In the genomic region with DNA sequence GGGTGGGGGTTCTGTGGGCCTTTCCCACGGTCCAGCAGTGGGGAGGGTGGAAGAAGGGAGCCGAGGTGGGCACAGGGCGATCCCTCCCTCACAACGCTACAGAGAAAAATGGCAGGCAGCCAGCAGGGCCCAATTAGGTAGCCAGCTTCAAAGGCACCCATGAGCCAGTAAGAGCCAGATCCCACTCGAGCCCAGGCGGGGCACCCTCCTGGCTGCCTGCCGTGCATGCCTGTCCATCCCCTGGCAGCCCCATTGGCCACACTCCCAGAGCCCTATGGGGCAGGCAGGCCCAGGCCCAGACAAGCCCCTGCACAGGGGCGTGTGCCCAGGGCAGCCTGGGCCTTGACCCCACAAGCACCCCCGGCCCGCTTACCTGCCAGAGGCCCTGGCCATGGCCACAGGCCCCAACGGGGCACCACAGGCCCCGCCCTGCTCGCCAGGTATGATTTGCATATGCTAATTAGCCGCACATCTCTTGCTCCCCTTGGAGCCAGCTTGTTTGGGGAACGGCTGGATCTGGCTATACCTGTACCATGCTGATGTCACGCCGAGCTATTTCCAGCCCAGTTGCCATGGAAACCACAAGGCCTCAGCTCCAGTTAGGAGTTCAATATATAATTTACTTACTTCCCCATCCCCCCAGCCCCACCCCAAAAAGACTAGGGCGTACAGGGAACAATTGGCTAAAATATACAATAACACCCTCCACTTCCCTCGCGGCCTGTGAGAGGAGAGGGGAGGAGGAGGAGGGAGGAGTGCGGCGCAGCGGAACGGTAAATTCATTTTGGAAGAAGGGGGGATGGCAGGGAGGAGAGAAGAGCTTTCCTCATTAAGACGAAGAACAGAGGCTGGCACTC, we compare ENCODE assay signal across 8 cellular contexts. TPM values are rescaled to one million over a fixed set of nuclear protein-coding genes. Genes with fewer than 3 reads are reported as not detected.
DNase-seq lines count a peak whose midpoint lies in the region; ATAC-seq, FAIRE-seq and TF ChIP-seq lines count a peak whose summit lies in the region.

No MANE protein-coding gene starts in this region.

- no peaks in the 10 kb centered on the region for H3K36me3 ChIP-seq in right lobe of liver

- H3K27me3 ChIP-seq in right lobe of liver = no peaks in the 10 kb centered on the region

- peaks cover 0 to 14% (median 6%) of the 10 kb centered on the region in 4 donors for H3K4me1 ChIP-seq in right lobe of liver

- DNase-seq in GM12891 (ENCODE audit: insufficient read length, low spot score) (no peak), NCI-H2171 (lab: John Stamatoyannopoulos, UW) (peak; percentile 50), occipital lobe (lab: John Stamatoyannopoulos, UW) (peak; percentile 85), right lobe of liver (no peak), UCSD-AML1 (lab: John Stamatoyannopoulos, UW; ENCODE audit: unreplicated experiment) (no peak), NK-92 (lab: John Stamatoyannopoulos, UW; ENCODE audit: unreplicated experiment) (no peak), MV-4-11 (lab: John Stamatoyannopoulos, UW) (no peak)

- no peak for FAIRE-seq in GM12891 (lab: Jason Lieb, UNC)

- intact Hi-C loops in right lobe of liver (cut with DNase I) = no loop called here

- ATAC-seq in right lobe of liver = no peak

- TF ChIP-seq CTCF in right lobe of liver (IDR thresholded peaks at IDR 0.05) = no peak

- TF ChIP-seq POLR2A in GM12891 (IDR thresholded peaks at IDR 0.05; ENCODE audit: low read depth, low read length) (no peak), right lobe of liver (IDR thresholded peaks at IDR 0.05) (no peak)

- H3K27ac ChIP-seq in cingulate gyrus (ENCODE audit: low read depth, low read length) = peak overlapping the region; percentile 69
- no peak overlapping the region for H3K27ac ChIP-seq in right lobe of liver

- no peak overlapping the region for H3K4me3 ChIP-seq in right lobe of liver

- no peaks in the 10 kb centered on the region for H3K9me3 ChIP-seq in right lobe of liver

- WGBS in right lobe of liver (ENCODE audit: insufficient coverage, low coverage, low lambda C conversion rate, missing lambda C conversion rate) = 84% methylated on average over 13 of the region's 25 CpGs

TF ChIP-seq in GM12891, 5 proteins besides CTCF, POLR2A, EP300 and RAD21:
- TF ChIP-seq TAF1 (IDR thresholded peaks at IDR 0.05; ENCODE audit: low read depth, low read length) (no peak), POU2F2 (IDR thresholded peaks at IDR 0.05; ENCODE audit: low read depth, low read length) (peak; percentile 56; the same call in 1 of the 2 replicates), POLR2AphosphoS5 (IDR thresholded peaks at IDR 0.05; ENCODE audit: low read depth, low read length) (no peak), PAX5 (IDR thresholded peaks at IDR 0.05; ENCODE audit: insufficient read depth, low read length, severe bottlenecking) (no peak), SPI1 (IDR thresholded peaks at IDR 0.05; ENCODE audit: low read depth, low read length) (no peak)
TF ChIP-seq in GM12891: peak in this region for 1.

RNA-seq across cellular contexts. Expression of a gene that starts 47.5 kb away (rescaled TPM):
- polyA plus RNA-seq in GM12891 (2012; ENCODE audit: low read depth, missing spikeins) = 11.6 TPM
- 60.7 TPM for total RNA-seq in occipital lobe
- 10 to 100 TPM; 15.4 to 20.5 (median 18.5) TPM for total RNA-seq in right lobe of liver

Comparison
In these comparisons a context has a peak if more than half of its experiments do, and no peak if none do; other contexts are left out.
1. DNase-seq: peak in NCI-H2171 (single experiment) and occipital lobe (single experiment); none in GM12891 (single experiment), right lobe of liver (0 of 3), UCSD-AML1 (single experiment), NK-92 (single experiment) and MV-4-11 (single experiment).